23 cellular contexts compared by ENCODE assay signal in genomic region chr5:154215931-154216330, GRCh38. TPM values are rescaled to one million over a fixed set of nuclear protein-coding genes. Genes with fewer than 3 reads are reported as not detected.
DNase-seq lines count a peak whose midpoint lies in the region; TF ChIP-seq lines count a peak whose summit lies in the region.
"Had no signal": no experiment of that assay in that cellular context is flagged by ENCODE, and none has a peak within 500 bp of the region (broad histone marks: within the 10 kb centered on the region; RNA-seq: fewer than 3 reads in every experiment).

No MANE protein-coding gene starts in this region.

- H3K4me3 ChIP-seq in CD8-positive, alpha-beta memory T cell (ENCODE audit: low read length): no peak overlapping the region
- H3K4me3 ChIP-seq: body of pancreas, gastrocnemius medialis had no signal

- peak overlapping the region in 5 of 8 donors; percentile 4 to 71 (median 42) for H3K27ac Mint-ChIP-seq in CD8-positive, alpha-beta memory T cell
- H3K27ac Mint-ChIP-seq in activated naive CD8-positive, alpha-beta T cell treated with anti-CD3 and anti-CD28 coated beads for 36 hours: peak overlapping the region; percentile 50
- peak overlapping the region; percentile 77 for H3K27ac Mint-ChIP-seq in osteocyte (ENCODE audit: unreplicated experiment)
- H3K27ac Mint-ChIP-seq: activated CD4-positive, alpha-beta memory T cell treated with anti-CD3 and anti-CD28 coated beads for 36 hours; B cell; progenitor cell of endocrine pancreas; stimulated activated memory B cell treated with anti-CD40 and anti-IgM and Interleukin-4, amounts not matched to agents 10 μg/mL and 1 μg/mL and 100 μg/mL, for 72 hours; WTC11 had no signal

- H3K9me3 ChIP-seq in CD8-positive, alpha-beta memory T cell (ENCODE audit: low read length): no peaks in the 10 kb centered on the region
- H3K9me3 ChIP-seq: body of pancreas, gastrocnemius medialis had no signal

- H3K9me3 Mint-ChIP-seq in CD8-positive, alpha-beta memory T cell: no peaks in the 10 kb centered on the region
- H3K9me3 Mint-ChIP-seq in activated naive CD8-positive, alpha-beta T cell treated with anti-CD3 and anti-CD28 coated beads for 36 hours: no peaks in the 10 kb centered on the region
- no peaks in the 10 kb centered on the region for H3K9me3 Mint-ChIP-seq in osteocyte (ENCODE audit: unreplicated experiment)
- H3K9me3 Mint-ChIP-seq: activated CD4-positive, alpha-beta memory T cell treated with anti-CD3 and anti-CD28 coated beads for 36 hours; stimulated activated memory B cell treated with anti-CD40 and anti-IgM and Interleukin-4, amounts not matched to agents 10 μg/mL and 1 μg/mL and 100 μg/mL, for 72 hours; WTC11 had no signal

- no peaks in the 10 kb centered on the region for H3K36me3 ChIP-seq in CD8-positive, alpha-beta memory T cell (ENCODE audit: insufficient read depth, low read length)
- H3K36me3 ChIP-seq: gastrocnemius medialis had no signal

- peaks cover 5 to 30% (median 13%) of the 10 kb centered on the region in 3 donors for H3K36me3 Mint-ChIP-seq in CD8-positive, alpha-beta memory T cell
- peaks cover 18% of the 10 kb centered on the region for H3K36me3 Mint-ChIP-seq in activated naive CD8-positive, alpha-beta T cell treated with anti-CD3 and anti-CD28 coated beads for 36 hours
- H3K36me3 Mint-ChIP-seq in osteocyte (ENCODE audit: unreplicated experiment): peaks cover 30% of the 10 kb centered on the region

- CTCF ChIA-PET in CD8-positive, alpha-beta memory T cell (lab: Charles Lee): interaction anchor here (1.1 to 1.2 kb wide), 3 partner anchors 27 to 205 kb away, joined by 3 read pairs; no protein-coding TSS in a partner anchor

- peaks cover 12% of the 10 kb centered on the region for H3K4me1 ChIP-seq in CD8-positive, alpha-beta memory T cell (ENCODE audit: insufficient read depth, low read length)
- H3K4me1 ChIP-seq: body of pancreas, gastrocnemius medialis had no signal

- no peaks in the 10 kb centered on the region for H3K27me3 ChIP-seq in CD8-positive, alpha-beta memory T cell (ENCODE audit: insufficient read depth, low read length, poor library complexity, severe bottlenecking)
- H3K27me3 ChIP-seq: body of pancreas, gastrocnemius medialis had no signal

- no peak for TF ChIP-seq CTCF in osteocyte (IDR thresholded peaks at IDR 0.05)

- no peak overlapping the region for H3K4me3 Mint-ChIP-seq in CD8-positive, alpha-beta memory T cell
- H3K4me3 Mint-ChIP-seq in activated naive CD8-positive, alpha-beta T cell treated with anti-CD3 and anti-CD28 coated beads for 36 hours: no peak overlapping the region
- H3K4me3 Mint-ChIP-seq in osteocyte (ENCODE audit: unreplicated experiment): no peak overlapping the region
- H3K4me3 Mint-ChIP-seq: activated CD4-positive, alpha-beta memory T cell treated with anti-CD3 and anti-CD28 coated beads for 36 hours; activated naive CD8-positive, alpha-beta T cell; B cell; stimulated activated memory B cell treated with anti-CD40 and anti-IgM and Interleukin-4, amounts not matched to agents 10 μg/mL and 1 μg/mL and 100 μg/mL, for 72 hours; WTC11 had no signal

- in situ Hi-C loops in KBM-7 (cut with MboI; ENCODE audit: low pct_unique_long_range_greater_than_20kb, low sequenced_read_pairs): no loop called here

- H3K27ac ChIP-seq in CD8-positive, alpha-beta memory T cell (ENCODE audit: low read depth, low read length): no peak overlapping the region
- H3K27ac ChIP-seq: body of pancreas, gastrocnemius medialis had no signal

- peaks cover 37 to 65% (median 51%) of the 10 kb centered on the region in 3 donors for H3K4me1 Mint-ChIP-seq in CD8-positive, alpha-beta memory T cell
- peaks cover 46% of the 10 kb centered on the region for H3K4me1 Mint-ChIP-seq in activated naive CD8-positive, alpha-beta T cell treated with anti-CD3 and anti-CD28 coated beads for 36 hours
- peaks cover 63% of the 10 kb centered on the region for H3K4me1 Mint-ChIP-seq in osteocyte (ENCODE audit: unreplicated experiment)

- no peaks in the 10 kb centered on the region for H3K27me3 Mint-ChIP-seq in CD8-positive, alpha-beta memory T cell
- H3K27me3 Mint-ChIP-seq in activated naive CD8-positive, alpha-beta T cell treated with anti-CD3 and anti-CD28 coated beads for 36 hours: no peaks in the 10 kb centered on the region
- no peaks in the 10 kb centered on the region for H3K27me3 Mint-ChIP-seq in osteocyte (ENCODE audit: unreplicated experiment)
- H3K27me3 Mint-ChIP-seq: activated CD4-positive, alpha-beta memory T cell treated with anti-CD3 and anti-CD28 coated beads for 36 hours; activated naive CD8-positive, alpha-beta T cell; B cell; progenitor cell of endocrine pancreas; stimulated activated memory B cell treated with anti-CD40 and anti-IgM and Interleukin-4, amounts not matched to agents 10 μg/mL and 1 μg/mL and 100 μg/mL, for 72 hours had no signal

- DNase-seq in NCI-H524 (lab: John Stamatoyannopoulos, UW) (peak; percentile 9 to 43), NCI-H524 treated with DMSO at 0.1 percent for 48 hours (lab: John Stamatoyannopoulos, UW) (no peak), osteocyte (ENCODE audit: extremely low spot score, unreplicated experiment) (no peak), KBM-7 (no peak), NCI-H774 (lab: John Stamatoyannopoulos, UW) (no peak)
- no peak for DNase-seq in CD8-positive, alpha-beta memory T cell
- DNase-seq in activated naive CD8-positive, alpha-beta T cell treated with anti-CD3 and anti-CD28 coated beads for 36 hours: no peak
- DNase-seq in stimulated activated CD4-positive, alpha-beta T cell treated with anti-CD3 and anti-CD28 coated beads, Interleukin-1b, Interleukin-23, amount 100 ng/mL, for 48 hours: no peak
- DNase-seq: activated CD4-positive, alpha-beta memory T cell treated with anti-CD3 and anti-CD28 coated beads for 36 hours; body of pancreas; effector CD4-positive, alpha-beta T cell; gastrocnemius medialis; GOT3; Kasumi-1; NCI-H1092; NCI-H1930; NCI-H2227 treated with DMSO at 0.1 percent for 48 hours; stimulated activated CD4-positive, alpha-beta T cell treated with anti-CD3 and anti-CD28 coated beads, Interleukin-2, amount 100 ng/mL, for 24 hours had no signal

- POLR2A ChIA-PET in CD8-positive, alpha-beta memory T cell (lab: Charles Lee): interaction anchor here (1.0 kb wide), 1 partner anchor 25 kb away, joined by 3 read pairs; the partner anchor contains the start of gene GALNT10

RNA-seq across cellular contexts. Expression of gene GALNT10, which starts 25.4 kb away (rescaled TPM):
- 10 to 100 TPM; 28.0 to 32.1 TPM for total RNA-seq in CD8-positive, alpha-beta memory T cell
- polyA plus RNA-seq in CD8-positive, alpha-beta memory T cell: 27.6 TPM
- total RNA-seq in activated naive CD8-positive, alpha-beta T cell treated with anti-CD3 and anti-CD28 coated beads for 36 hours: 10 to 100 TPM; 16.8 to 19.8 TPM
- 174 and 178 TPM in 2 replicates for total RNA-seq in osteocyte

Comparison
In these comparisons a context has a peak if more than half of its experiments do, and no peak if none do; other contexts are left out.
1. DNase-seq: peak in NCI-H524 (2 of 2); none in NCI-H524 treated with DMSO at 0.1 percent for 48 hours (single experiment), CD8-positive, alpha-beta memory T cell (0 of 5), activated naive CD8-positive, alpha-beta T cell treated with anti-CD3 and anti-CD28 coated beads for 36 hours (single experiment), osteocyte (single experiment), KBM-7 (single experiment), stimulated activated CD4-positive, alpha-beta T cell treated with anti-CD3 and anti-CD28 coated beads, Interleukin-1b, Interleukin-23, amount 100 ng/mL, for 48 hours (single experiment) and NCI-H774 (single experiment).
2. Peak in every context shown above with its lines, with median percentiles within 50 percentile points of each other: H3K27ac Mint-ChIP-seq.